ENCODE assay signal across 8 cellular contexts in genomic region chr3:101851072-101851471, GRCh38. TPM values are rescaled to one million over a fixed set of nuclear protein-coding genes. Genes with fewer than 3 reads are reported as not detected.
DNase-seq lines count a peak whose midpoint lies in the region; ATAC-seq and TF ChIP-seq lines count a peak whose summit lies in the region.

No MANE protein-coding gene starts in this region.

- ATAC-seq in foreskin keratinocyte, result no peak
- no peak for ATAC-seq in GM19463 (IDR thresholded peaks at IDR 0.05; ENCODE audit: unreplicated experiment)

- H3K9me3 Mint-ChIP-seq in T-helper 2 cell treated with Interferon-gamma antibody and Interleukin-4, amounts not matched to agents 5 μg/mL and 100 μg/mL, for 36 hours, result no peaks in the 10 kb centered on the region

- no peak for TF ChIP-seq CTCF in foreskin keratinocyte (conservative IDR thresholded peaks at IDR 0.05)

- DNase-seq in H7, result no peak
- DNase-seq in T-helper 2 cell treated with Interferon-gamma antibody and Interleukin-4, amounts not matched to agents 5 μg/mL and 100 μg/mL, for 36 hours (ENCODE audit: low spot score), result no peak
- DNase-seq in foreskin keratinocyte, result no peak
- no peak for DNase-seq in skeletal muscle cell (ENCODE audit: low read depth)
- no peak for DNase-seq in hypothalamus (lab: John Stamatoyannopoulos, UW)
- no peak for DNase-seq in NCI-H1092 (lab: John Stamatoyannopoulos, UW)
- DNase-seq in stimulated activated CD4-positive, alpha-beta T cell treated with anti-CD3 and anti-CD28 coated beads, Interleukin-4, amount 100 ng/mL, for 4 hours, result no peak

- peaks cover 59% of the 10 kb centered on the region for H3K36me3 Mint-ChIP-seq in T-helper 2 cell treated with Interferon-gamma antibody and Interleukin-4, amounts not matched to agents 5 μg/mL and 100 μg/mL, for 36 hours (ENCODE audit: low read depth)

- no peaks in the 10 kb centered on the region for H3K27me3 ChIP-seq in H7 (ENCODE audit: control insufficient read depth, insufficient read depth, low read length)
- H3K27me3 ChIP-seq in foreskin keratinocyte, result no peaks in the 10 kb centered on the region

- H3K27me3 Mint-ChIP-seq in T-helper 2 cell treated with Interferon-gamma antibody and Interleukin-4, amounts not matched to agents 5 μg/mL and 100 μg/mL, for 36 hours (ENCODE audit: low read depth), result no peaks in the 10 kb centered on the region

- peaks cover 54% of the 10 kb centered on the region for H3K4me1 Mint-ChIP-seq in T-helper 2 cell treated with Interferon-gamma antibody and Interleukin-4, amounts not matched to agents 5 μg/mL and 100 μg/mL, for 36 hours (ENCODE audit: low read depth)

- H3K4me1 ChIP-seq in foreskin keratinocyte, result peaks cover 7% of the 10 kb centered on the region

- peak overlapping the region; percentile 97 for H3K27ac Mint-ChIP-seq in T-helper 2 cell treated with Interferon-gamma antibody and Interleukin-4, amounts not matched to agents 5 μg/mL and 100 μg/mL, for 36 hours

- H3K4me3 ChIP-seq in H7 (ENCODE audit: insufficient read depth, low read depth, low read length) (peak overlapping the region; percentile 87), skeletal muscle cell (ENCODE audit: low read depth, low read length) (peak overlapping the region; percentile 93)

- H3K4me3 Mint-ChIP-seq in T-helper 2 cell treated with Interferon-gamma antibody and Interleukin-4, amounts not matched to agents 5 μg/mL and 100 μg/mL, for 36 hours, result peak overlapping the region; percentile 89

- peaks cover 26% of the 10 kb centered on the region for H3K36me3 ChIP-seq in H7 (replicated peaks; ENCODE audit: control insufficient read depth, insufficient read depth, low read length)

- peak overlapping the region; percentile 90 for H3K27ac ChIP-seq in foreskin keratinocyte

RNA-seq across cellular contexts. Expression of gene NFKBIZ, which starts 1.8 kb away (rescaled TPM):
- total RNA-seq in H7 (2014; rRNA removed; shearing (Covaris generic)), result 3.2 and 3.5 TPM in 2 replicates
- total RNA-seq in foreskin keratinocyte, result 15.1 and 15.9 TPM in 2 replicates
- polyA plus RNA-seq in foreskin keratinocyte, result 2.3 and 2.4 TPM in 2 replicates
